In genomic region chr5:141880961-141881801, GRCh38 we compare ENCODE assay signal across 11 cellular contexts. TPM values are rescaled to one million over a fixed set of nuclear protein-coding genes. Genes with fewer than 3 reads are reported as not detected.
DNase-seq lines count a peak whose midpoint lies in the region; ATAC-seq and TF ChIP-seq lines count a peak whose summit lies in the region.
"Had no signal": no experiment of that assay in that cellular context is flagged by ENCODE, and none has a peak within 500 bp of the region (broad histone marks: within the 10 kb centered on the region; RNA-seq: fewer than 3 reads in every experiment).

No MANE protein-coding gene starts in this region.

- POLR2A ChIA-PET in activated CD8-positive, alpha-beta T cell treated with anti-CD3 and anti-CD28 coated beads, Interleukin-2, amount 10 ng/mL, durations not matched to agents 7 days and 5 days (lab: Charles Lee): interaction anchor here (1.1 to 1.2 kb wide), 4 partner anchors 42 to 191 kb away, joined by 3 to 6 read pairs (median 4); partner anchors contain the start of gene DELE1
- POLR2A ChIA-PET in activated CD8-positive, alpha-beta T cell treated with anti-CD3 and anti-CD28 coated beads for 36 hours (lab: Charles Lee): interaction anchor here (0.9 kb wide), 1 partner anchor 176 kb away, joined by 3 read pairs; no protein-coding TSS in a partner anchor

- no peaks in the 10 kb centered on the region for H3K27me3 ChIP-seq in dorsolateral prefrontal cortex
- H3K27me3 ChIP-seq in upper lobe of right lung: peaks cover 46% of the 10 kb centered on the region

- peaks cover 24% of the 10 kb centered on the region for H3K4me1 Mint-ChIP-seq in activated CD8-positive, alpha-beta T cell treated with anti-CD3 and anti-CD28 coated beads, Interleukin-2, amount 10 ng/mL, durations not matched to agents 7 days and 5 days (ENCODE audit: low read depth)
- peaks cover 18% of the 10 kb centered on the region for H3K4me1 Mint-ChIP-seq in activated CD8-positive, alpha-beta T cell treated with anti-CD3 and anti-CD28 coated beads for 36 hours (ENCODE audit: low read depth)

- H3K9me3 Mint-ChIP-seq in activated CD8-positive, alpha-beta T cell treated with anti-CD3 and anti-CD28 coated beads, Interleukin-2, amount 10 ng/mL, durations not matched to agents 7 days and 5 days (ENCODE audit: insufficient read depth): no peaks in the 10 kb centered on the region
- no peaks in the 10 kb centered on the region for H3K9me3 Mint-ChIP-seq in activated CD8-positive, alpha-beta T cell treated with anti-CD3 and anti-CD28 coated beads for 36 hours

- H3K27ac ChIP-seq in dorsolateral prefrontal cortex (peak overlapping the region; percentile 90 to 99 (median 98)), upper lobe of right lung (peak overlapping the region; percentile 32)

- CTCF ChIA-PET in activated CD8-positive, alpha-beta T cell treated with anti-CD3 and anti-CD28 coated beads, Interleukin-2, amount 10 ng/mL, durations not matched to agents 7 days and 5 days (lab: Charles Lee): interaction anchor here (1.1 to 7.8 kb wide), 13 partner anchors 9 to 216 kb away, joined by 3 to 148 read pairs (median 8); partner anchors contain the start of gene PCDH12
- CTCF ChIA-PET in activated CD8-positive, alpha-beta T cell treated with anti-CD3 and anti-CD28 coated beads for 36 hours (lab: Charles Lee): interaction anchor here (0.7 to 10.5 kb wide), 23 partner anchors 9 to 260 kb away, joined by 3 to 205 read pairs (median 8); partner anchors contain the start of genes DELE1 and PCDH12

- no peak for ATAC-seq in activated CD8-positive, alpha-beta T cell treated with anti-CD3 and anti-CD28 coated beads, Interleukin-2, amount 10 ng/mL, durations not matched to agents 7 days and 5 days
- ATAC-seq in activated CD8-positive, alpha-beta T cell treated with anti-CD3 and anti-CD28 coated beads for 36 hours: no peak
- no peak for ATAC-seq in upper lobe of right lung
- ATAC-seq: HCT116 had no signal

- H3K4me3 ChIP-seq in dorsolateral prefrontal cortex (peak overlapping the region in 33 of 59 donors; percentile 1 to 97 (median 26)), upper lobe of right lung (no peak overlapping the region)

- no peak overlapping the region for H3K4me3 Mint-ChIP-seq in activated CD8-positive, alpha-beta T cell treated with anti-CD3 and anti-CD28 coated beads, Interleukin-2, amount 10 ng/mL, durations not matched to agents 7 days and 5 days
- H3K4me3 Mint-ChIP-seq in activated CD8-positive, alpha-beta T cell treated with anti-CD3 and anti-CD28 coated beads for 36 hours: no peak overlapping the region

- TF ChIP-seq CTCF in activated CD8-positive, alpha-beta T cell treated with anti-CD3 and anti-CD28 coated beads for 36 hours (IDR thresholded peaks at IDR 0.05): no peak
- no peak for TF ChIP-seq CTCF in dorsolateral prefrontal cortex (IDR thresholded peaks at IDR 0.05 in 54 of 56, conservative IDR thresholded peaks at IDR 0.05 in 2 of 56; ENCODE audit: low read depth in 1 of 56, partially characterized antibody in 56 of 56)
- no peak for TF ChIP-seq CTCF in upper lobe of right lung (IDR thresholded peaks at IDR 0.05)

- intact Hi-C loops in activated CD8-positive, alpha-beta T cell treated with anti-CD3 and anti-CD28 coated beads for 36 hours (cut with micrococcal nuclease): loop anchor here (5.0 kb wide), 1 partner anchor 81 kb away; no protein-coding TSS in a partner anchor
- intact Hi-C loops in dorsolateral prefrontal cortex (cut with DNase I) (loop anchor here (2.0 to 5.0 kb wide), 4 partner anchors 34 to 81 kb away; partner anchors contain the start of gene DELE1 (in 1 of the 2)), upper lobe of right lung (cut with DNase I) (loop anchor here (5.0 kb wide), 1 partner anchor 189 kb away; no protein-coding TSS in a partner anchor)

- H3K36me3 ChIP-seq in upper lobe of right lung: no peaks in the 10 kb centered on the region

- DNase-seq in activated CD8-positive, alpha-beta T cell treated with anti-CD3 and anti-CD28 coated beads, Interleukin-2, amount 10 ng/mL, durations not matched to agents 7 days and 5 days: peak; percentile 6
- DNase-seq in activated CD8-positive, alpha-beta T cell treated with anti-CD3 and anti-CD28 coated beads for 36 hours: no peak
- DNase-seq in dorsolateral prefrontal cortex (peak in 3 of 10 donors; percentile 39 to 59 (median 59)), mesenteric fat pad (ENCODE audit: low spot score) (peak; percentile 75), upper lobe of right lung (no peak), NCI-H1105 treated with DMSO at 0.1 percent for 48 hours (lab: John Stamatoyannopoulos, UW) (no peak), NCI-H2029 treated with DMSO at 0.1 percent for 48 hours (lab: John Stamatoyannopoulos, UW) (no peak)
- DNase-seq in central memory CD4-positive, alpha-beta T cell: no peak
- DNase-seq: GDM1, SW 1271 had no signal

- H3K27ac Mint-ChIP-seq in activated CD8-positive, alpha-beta T cell treated with anti-CD3 and anti-CD28 coated beads, Interleukin-2, amount 10 ng/mL, durations not matched to agents 7 days and 5 days: no peak overlapping the region
- no peak overlapping the region for H3K27ac Mint-ChIP-seq in activated CD8-positive, alpha-beta T cell treated with anti-CD3 and anti-CD28 coated beads for 36 hours

- H3K9me3 ChIP-seq in upper lobe of right lung: no peaks in the 10 kb centered on the region

- H3K4me1 ChIP-seq in upper lobe of right lung: peaks cover 19% of the 10 kb centered on the region

- no peaks in the 10 kb centered on the region for H3K36me3 Mint-ChIP-seq in activated CD8-positive, alpha-beta T cell treated with anti-CD3 and anti-CD28 coated beads, Interleukin-2, amount 10 ng/mL, durations not matched to agents 7 days and 5 days (ENCODE audit: low read depth)
- H3K36me3 Mint-ChIP-seq in activated CD8-positive, alpha-beta T cell treated with anti-CD3 and anti-CD28 coated beads for 36 hours (ENCODE audit: low read depth): no peaks in the 10 kb centered on the region

- H3K27me3 Mint-ChIP-seq in activated CD8-positive, alpha-beta T cell treated with anti-CD3 and anti-CD28 coated beads, Interleukin-2, amount 10 ng/mL, durations not matched to agents 7 days and 5 days (ENCODE audit: low read depth): peaks cover 78% of the 10 kb centered on the region
- peaks cover 70% of the 10 kb centered on the region for H3K27me3 Mint-ChIP-seq in activated CD8-positive, alpha-beta T cell treated with anti-CD3 and anti-CD28 coated beads for 36 hours

RNA-seq across cellular contexts. Expression of gene PCDH1, which starts 3.0 kb away (rescaled TPM):
- total RNA-seq in activated CD8-positive, alpha-beta T cell treated with anti-CD3 and anti-CD28 coated beads, Interleukin-2, amount 10 ng/mL, durations not matched to agents 7 days and 5 days: not detected
- total RNA-seq in activated CD8-positive, alpha-beta T cell treated with anti-CD3 and anti-CD28 coated beads for 36 hours: under 1 TPM in 1 of 2 experiments, not detected in 1; 0.87 TPM
- total RNA-seq in dorsolateral prefrontal cortex (100 to 1,000 TPM in 12 of 120 experiments, 10 to 100 TPM in 108; 37.8 to 132 (median 87.1) TPM), mesenteric fat pad (43.8 TPM), upper lobe of right lung (66.6 TPM)

RNA-seq across cellular contexts. Expression of gene DELE1, which starts 42.5 kb away (rescaled TPM):
- total RNA-seq in activated CD8-positive, alpha-beta T cell treated with anti-CD3 and anti-CD28 coated beads, Interleukin-2, amount 10 ng/mL, durations not matched to agents 7 days and 5 days: 10 to 100 TPM; 65.7 to 65.8 TPM
- total RNA-seq in activated CD8-positive, alpha-beta T cell treated with anti-CD3 and anti-CD28 coated beads for 36 hours: 10 to 100 TPM; 50.1 to 57.4 TPM
- total RNA-seq in dorsolateral prefrontal cortex (100 to 1,000 TPM in 11 of 120 experiments, 10 to 100 TPM in 109; 54.4 to 110 (median 82.7) TPM), mesenteric fat pad (74.0 TPM), upper lobe of right lung (83.3 TPM)

Comparison
In these comparisons a context has a peak if more than half of its experiments do, and no peak if none do; other contexts are left out.
1. DNase-seq: peak in activated CD8-positive, alpha-beta T cell treated with anti-CD3 and anti-CD28 coated beads, Interleukin-2, amount 10 ng/mL, durations not matched to agents 7 days and 5 days (single experiment) and mesenteric fat pad (single experiment); none in activated CD8-positive, alpha-beta T cell treated with anti-CD3 and anti-CD28 coated beads for 36 hours (single experiment), upper lobe of right lung (single experiment), NCI-H1105 treated with DMSO at 0.1 percent for 48 hours (single experiment), NCI-H2029 treated with DMSO at 0.1 percent for 48 hours (single experiment) and central memory CD4-positive, alpha-beta T cell (single experiment).
2. RNA of gene PCDH1, which starts 3.0 kb away (total RNA-seq): 37.8 to 132 TPM in dorsolateral prefrontal cortex, 66.6 TPM in upper lobe of right lung (single experiment) and 43.8 TPM in mesenteric fat pad (single experiment); 0.87 TPM in activated CD8-positive, alpha-beta T cell treated with anti-CD3 and anti-CD28 coated beads for 36 hours and not detected in activated CD8-positive, alpha-beta T cell treated with anti-CD3 and anti-CD28 coated beads, Interleukin-2, amount 10 ng/mL, durations not matched to agents 7 days and 5 days; every median in the first group is over 10 times any median in the second.